Comparison of ENCODE assay signal across 1 cellular context in the genomic region with DNA sequence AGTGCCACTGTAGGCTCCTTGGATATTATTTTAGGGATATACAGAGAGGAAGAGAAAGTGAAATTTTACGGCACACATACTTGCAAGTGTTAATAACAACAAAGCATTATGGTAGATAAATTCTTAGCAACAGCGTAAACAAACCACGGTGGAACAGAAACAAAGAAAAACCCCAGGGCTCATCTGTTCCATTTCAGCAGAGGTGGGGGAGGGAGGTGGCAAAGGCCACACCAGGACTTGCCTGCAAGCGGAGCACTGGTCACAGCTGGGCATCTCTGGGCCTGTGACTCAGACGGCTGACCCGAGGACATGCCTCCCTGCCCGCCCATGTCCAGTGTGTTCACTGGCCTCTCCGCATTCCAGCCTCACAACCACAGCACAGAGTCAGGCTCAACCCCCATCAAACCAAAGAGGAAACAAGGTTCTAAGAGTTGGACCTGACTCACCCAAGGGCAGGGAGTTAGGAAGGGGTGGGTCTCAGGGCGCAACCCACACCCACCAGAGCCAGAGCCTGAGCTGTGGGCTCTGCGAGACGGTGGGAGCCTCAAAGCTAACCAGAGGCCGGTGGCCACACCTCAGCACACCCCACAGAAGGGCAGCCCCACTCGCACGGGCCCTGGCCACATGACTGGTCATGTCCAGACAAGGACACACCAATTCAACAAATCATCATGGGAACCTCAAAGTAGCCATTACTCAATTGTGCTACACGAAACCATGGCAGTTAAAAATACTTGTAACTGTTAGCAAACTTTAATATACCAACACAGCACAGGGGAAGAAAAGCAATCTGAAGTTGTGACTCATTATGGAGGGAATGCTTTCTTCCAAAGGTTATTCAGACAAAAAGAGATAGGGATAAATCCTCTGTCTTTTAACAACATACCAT.
A peak's percentile ranks its signal among the peaks of the same experiment; 100 is the strongest.
TF ChIP-seq lines count a peak whose summit lies in the region.

No MANE protein-coding gene starts in this region.

TF ChIP-seq in HepG2, 621 proteins besides CTCF, POLR2A, EP300 and RAD21 (continued from another document and continues in another):
- TF ChIP-seq, protein P1, sequence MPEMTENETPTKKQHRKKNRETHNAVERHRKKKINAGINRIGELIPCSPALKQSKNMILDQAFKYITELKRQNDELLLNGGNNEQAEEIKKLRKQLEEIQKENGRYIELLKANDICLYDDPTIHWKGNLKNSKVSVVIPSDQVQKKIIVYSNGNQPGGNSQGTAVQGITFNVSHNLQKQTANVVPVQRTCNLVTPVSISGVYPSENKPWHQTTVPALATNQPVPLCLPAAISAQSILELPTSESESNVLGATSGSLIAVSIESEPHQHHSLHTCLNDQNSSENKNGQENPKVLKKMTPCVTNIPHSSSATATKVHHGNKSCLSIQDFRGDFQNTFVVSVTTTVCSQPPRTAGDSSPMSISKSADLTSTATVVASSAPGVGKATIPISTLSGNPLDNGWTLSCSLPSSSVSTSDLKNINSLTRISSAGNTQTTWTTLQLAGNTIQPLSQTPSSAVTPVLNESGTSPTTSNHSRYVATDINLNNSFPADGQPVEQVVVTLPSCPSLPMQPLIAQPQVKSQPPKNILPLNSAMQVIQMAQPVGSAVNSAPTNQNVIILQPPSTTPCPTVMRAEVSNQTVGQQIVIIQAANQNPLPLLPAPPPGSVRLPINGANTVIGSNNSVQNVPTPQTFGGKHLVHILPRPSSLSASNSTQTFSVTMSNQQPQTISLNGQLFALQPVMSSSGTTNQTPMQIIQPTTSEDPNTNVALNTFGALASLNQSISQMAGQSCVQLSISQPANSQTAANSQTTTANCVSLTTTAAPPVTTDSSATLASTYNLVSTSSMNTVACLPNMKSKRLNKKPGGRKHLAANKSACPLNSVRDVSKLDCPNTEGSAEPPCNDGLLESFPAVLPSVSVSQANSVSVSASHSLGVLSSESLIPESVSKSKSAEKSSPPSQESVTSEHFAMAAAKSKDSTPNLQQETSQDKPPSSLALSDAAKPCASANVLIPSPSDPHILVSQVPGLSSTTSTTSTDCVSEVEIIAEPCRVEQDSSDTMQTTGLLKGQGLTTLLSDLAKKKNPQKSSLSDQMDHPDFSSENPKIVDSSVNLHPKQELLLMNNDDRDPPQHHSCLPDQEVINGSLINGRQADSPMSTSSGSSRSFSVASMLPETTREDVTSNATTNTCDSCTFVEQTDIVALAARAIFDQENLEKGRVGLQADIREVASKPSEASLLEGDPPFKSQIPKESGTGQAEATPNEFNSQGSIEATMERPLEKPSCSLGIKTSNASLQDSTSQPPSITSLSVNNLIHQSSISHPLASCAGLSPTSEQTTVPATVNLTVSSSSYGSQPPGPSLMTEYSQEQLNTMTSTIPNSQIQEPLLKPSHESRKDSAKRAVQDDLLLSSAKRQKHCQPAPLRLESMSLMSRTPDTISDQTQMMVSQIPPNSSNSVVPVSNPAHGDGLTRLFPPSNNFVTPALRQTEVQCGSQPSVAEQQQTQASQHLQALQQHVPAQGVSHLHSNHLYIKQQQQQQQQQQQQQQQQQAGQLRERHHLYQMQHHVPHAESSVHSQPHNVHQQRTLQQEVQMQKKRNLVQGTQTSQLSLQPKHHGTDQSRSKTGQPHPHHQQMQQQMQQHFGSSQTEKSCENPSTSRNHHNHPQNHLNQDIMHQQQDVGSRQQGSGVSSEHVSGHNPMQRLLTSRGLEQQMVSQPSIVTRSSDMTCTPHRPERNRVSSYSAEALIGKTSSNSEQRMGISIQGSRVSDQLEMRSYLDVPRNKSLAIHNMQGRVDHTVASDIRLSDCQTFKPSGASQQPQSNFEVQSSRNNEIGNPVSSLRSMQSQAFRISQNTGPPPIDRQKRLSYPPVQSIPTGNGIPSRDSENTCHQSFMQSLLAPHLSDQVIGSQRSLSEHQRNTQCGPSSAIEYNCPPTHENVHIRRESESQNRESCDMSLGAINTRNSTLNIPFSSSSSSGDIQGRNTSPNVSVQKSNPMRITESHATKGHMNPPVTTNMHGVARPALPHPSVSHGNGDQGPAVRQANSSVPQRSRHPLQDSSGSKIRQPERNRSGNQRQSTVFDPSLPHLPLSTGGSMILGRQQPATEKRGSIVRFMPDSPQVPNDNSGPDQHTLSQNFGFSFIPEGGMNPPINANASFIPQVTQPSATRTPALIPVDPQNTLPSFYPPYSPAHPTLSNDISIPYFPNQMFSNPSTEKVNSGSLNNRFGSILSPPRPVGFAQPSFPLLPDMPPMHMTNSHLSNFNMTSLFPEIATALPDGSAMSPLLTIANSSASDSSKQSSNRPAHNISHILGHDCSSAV (CRISPR knock-in tag; IDR thresholded peaks at IDR 0.05; ENCODE audit: borderline replicate concordance) = no peak
- TF ChIP-seq SOX6 (IDR thresholded peaks at IDR 0.05) = no peak
- TF ChIP-seq SOX6 (CRISPR knock-in tag; IDR thresholded peaks at IDR 0.05) = peak; percentile 81
- no peak for TF ChIP-seq ZNF776 (CRISPR knock-in tag; IDR thresholded peaks at IDR 0.05)
- peak; percentile 46; the same call in 1 of the 2 replicates for TF ChIP-seq MIER2 (CRISPR knock-in tag; IDR thresholded peaks at IDR 0.05)
- TF ChIP-seq ZNF883 (CRISPR knock-in tag; IDR thresholded peaks at IDR 0.05; ENCODE audit: not compliant biosample characterization) = peak; percentile 72
- 0 out of 2 replicates have a peak, but pooled peaks have one; percentile 66 for TF ChIP-seq NCOA1 (CRISPR knock-in tag; IDR thresholded peaks at IDR 0.05)
- TF ChIP-seq HOMEZ (CRISPR knock-in tag; IDR thresholded peaks at IDR 0.05; ENCODE audit: low read depth) = peak; percentile 40; the same call in 1 of the 2 replicates
- TF ChIP-seq FOXC1 (CRISPR knock-in tag; IDR thresholded peaks at IDR 0.05; ENCODE audit: borderline replicate concordance) = peak; percentile 86
- peak; percentile 69; the same call in 1 of the 2 replicates for TF ChIP-seq HIVEP1 (CRISPR knock-in tag; IDR thresholded peaks at IDR 0.05)
- TF ChIP-seq MLX (CRISPR knock-in tag; IDR thresholded peaks at IDR 0.05) = no peak
- no peak for TF ChIP-seq PPARG (CRISPR knock-in tag; conservative IDR thresholded peaks at IDR 0.05)
- TF ChIP-seq ZNF274 (CRISPR knock-in tag; IDR thresholded peaks at IDR 0.05) = no peak; the same call in 1 of the 2 replicates
- no peak for TF ChIP-seq KLF11 (CRISPR knock-in tag; IDR thresholded peaks at IDR 0.05)
- TF ChIP-seq ZNF792 (CRISPR knock-in tag; IDR thresholded peaks at IDR 0.05) = no peak
- TF ChIP-seq HOXA7 (CRISPR knock-in tag; IDR thresholded peaks at IDR 0.05) = no peak
- TF ChIP-seq DNMT1 (CRISPR knock-in tag; IDR thresholded peaks at IDR 0.05) = 0 out of 2 replicates have a peak, but pooled peaks have one; percentile 42
- 0 out of 2 replicates have a peak, but pooled peaks have one; percentile 50 for TF ChIP-seq ZNF136 (CRISPR knock-in tag; IDR thresholded peaks at IDR 0.05; ENCODE audit: low read depth)
- TF ChIP-seq MTA1 (CRISPR knock-in tag; IDR thresholded peaks at IDR 0.05; ENCODE audit: borderline replicate concordance) = peak; percentile 75; the same call in 1 of the 2 replicates
- TF ChIP-seq EEA1 (CRISPR knock-in tag; IDR thresholded peaks at IDR 0.05; ENCODE audit: borderline replicate concordance) = no peak
- no peak for TF ChIP-seq SRSF4 (IDR thresholded peaks at IDR 0.05; ENCODE audit: low read depth, low read length, poor library complexity, severe bottlenecking)
- TF ChIP-seq AKAP8 (CRISPR knock-in tag; IDR thresholded peaks at IDR 0.05) = no peak; the same call in none of the 2 replicates
- no peak for TF ChIP-seq E2F5 (CRISPR knock-in tag; conservative IDR thresholded peaks at IDR 0.05)
- 0 out of 2 replicates have a peak, but pooled peaks have one; percentile 33 for TF ChIP-seq DNMT3B (CRISPR knock-in tag; conservative IDR thresholded peaks at IDR 0.05)
- no peak for TF ChIP-seq ELF1 (CRISPR knock-in tag; IDR thresholded peaks at IDR 0.05)
- TF ChIP-seq ZNF382 (CRISPR knock-in tag; IDR thresholded peaks at IDR 0.05; ENCODE audit: borderline replicate concordance) = no peak
- TF ChIP-seq TCF12 (IDR thresholded peaks at IDR 0.05) = no peak
- TF ChIP-seq TCF12 (CRISPR knock-in tag; IDR thresholded peaks at IDR 0.05) = no peak
- TF ChIP-seq ZNF891 (CRISPR knock-in tag; IDR thresholded peaks at IDR 0.05) = 0 out of 2 replicates have a peak, but pooled peaks have one; percentile 63
- TF ChIP-seq ZNF788 (CRISPR knock-in tag; IDR thresholded peaks at IDR 0.05; ENCODE audit: borderline replicate concordance) = peak; percentile 71; the same call in 1 of the 2 replicates
- TF ChIP-seq MIER3 (CRISPR knock-in tag; IDR thresholded peaks at IDR 0.05; ENCODE audit: borderline replicate concordance) = peak; percentile 61
- peak; percentile 63; the same call in 1 of the 2 replicates for TF ChIP-seq ZNF772 (CRISPR knock-in tag; IDR thresholded peaks at IDR 0.05)
- 0 out of 2 replicates have a peak, but pooled peaks have one; percentile 13 for TF ChIP-seq HNF1A (IDR thresholded peaks at IDR 0.05; ENCODE audit: low read depth)
- TF ChIP-seq HNF1A (CRISPR knock-in tag; IDR thresholded peaks at IDR 0.05; ENCODE audit: borderline replicate concordance) = no peak; the same call in 1 of the 2 replicates
- TF ChIP-seq ZMAT3 (CRISPR knock-in tag; conservative IDR thresholded peaks at IDR 0.05) = no peak
- TF ChIP-seq MED13 (CRISPR knock-in tag; IDR thresholded peaks at IDR 0.05) = no peak
